19 cellular contexts compared by ENCODE assay signal in genomic region chr7:52500796-52501195, GRCh38.
DNase-seq lines count a peak whose midpoint lies in the region; ATAC-seq, FAIRE-seq and TF ChIP-seq lines count a peak whose summit lies in the region.
"Had no signal": no experiment of that assay in that cellular context is flagged by ENCODE, and none has a peak within 500 bp of the region (broad histone marks: within the 10 kb centered on the region; RNA-seq: fewer than 3 reads in every experiment).

No MANE protein-coding gene starts in this region.

- H3K4me1 ChIP-seq in keratinocyte (ENCODE audit: control insufficient read depth, extremely low read depth, insufficient read depth, low read length), result peaks cover 2% of the 10 kb centered on the region
- H3K4me1 ChIP-seq: adrenal gland, SJCRH30, vagina had no signal

- peak overlapping the region; percentile 30 for H2AFZ ChIP-seq in keratinocyte (ENCODE audit: control insufficient read depth, low read length)

- ATAC-seq in GM19328 (IDR thresholded peaks at IDR 0.05; ENCODE audit: unreplicated experiment), result no peak
- ATAC-seq: natural killer cell had no signal

- DNase-seq in D721Med (ENCODE audit: insufficient read length, low spot score) (no peak), MG63 (peak; percentile 17), WERI-Rb-1 (peak; percentile 10), keratinocyte (ENCODE audit: low read depth, low spot score) (peak; percentile 13), medulla oblongata (ENCODE audit: extremely low spot score) (no peak), NCI-H1048 (lab: John Stamatoyannopoulos, UW) (no peak)
- DNase-seq: activated B cell treated with CpG ODN at 0.5 μM for 24 hours; adrenal gland; AML-193; effector memory CD4-positive, alpha-beta T cell; hippocampal formation; natural killer cell; NCI-H1436 treated with DMSO at 0.1 percent for 48 hours; SJCRH30; stimulated activated CD8-positive, alpha-beta memory T cell treated with anti-CD3 and anti-CD28 coated beads, Interleukin-4, amount 100 ng/mL, for 48 hours had no signal

- no peaks in the 10 kb centered on the region for H4K20me1 ChIP-seq in keratinocyte (ENCODE audit: control insufficient read depth, extremely low read depth, insufficient read depth, low read length)

- H3K9me1 ChIP-seq in keratinocyte (ENCODE audit: control insufficient read depth, extremely low read depth, insufficient read depth, low read length), result no peaks in the 10 kb centered on the region

- peak; percentile 67 for FAIRE-seq in D721Med (lab: Jason Lieb, UNC)
- FAIRE-seq in keratinocyte (lab: Jason Lieb, UNC), result no peak
- FAIRE-seq: GM12891 had no signal

- peak overlapping the region; percentile 25 for H3K4me2 ChIP-seq in keratinocyte (ENCODE audit: control insufficient read depth, extremely low read depth, insufficient read depth, low read depth, low read length)
- H3K4me2 ChIP-seq: KMS-11 had no signal

- H3K79me2 ChIP-seq in keratinocyte (ENCODE audit: control insufficient read depth, insufficient read depth, low read length), result no peaks in the 10 kb centered on the region

- TF ChIP-seq CTCF in D721Med (IDR thresholded peaks at IDR 0.05; ENCODE audit: insufficient read depth, missing control alignments), result no peak
- TF ChIP-seq CTCF in WERI-Rb-1 (IDR thresholded peaks at IDR 0.05; ENCODE audit: low read depth, low read length), result no peak
- no peak for TF ChIP-seq CTCF in keratinocyte (optimal IDR thresholded peaks at IDR 0.05 in 1 of 3, IDR thresholded peaks at IDR 0.05 in 1 of 3, conservative IDR thresholded peaks at IDR 0.05 in 1 of 3; ENCODE audit: extremely low read depth in 1 of 3, insufficient read depth in 2 of 3, low read length in 3 of 3)

- H3K27me3 ChIP-seq in MG63 (no peaks in the 10 kb centered on the region), WERI-Rb-1 (ENCODE audit: insufficient read depth, low read depth, severe bottlenecking) (no peaks in the 10 kb centered on the region), keratinocyte (ENCODE audit: control insufficient read depth, extremely low read depth, insufficient read depth, low read length) (no peaks in the 10 kb centered on the region)
- H3K27me3 ChIP-seq: adrenal gland, vagina had no signal

- dilution Hi-C loops in keratinocyte (cut with MboI; ENCODE audit: extremely low pct_ligation_motif_present, low sequenced_read_pairs), result no loop called here

- no peaks in the 10 kb centered on the region for H3K9me3 ChIP-seq in MG63
- H3K9me3 ChIP-seq in WERI-Rb-1 (ENCODE audit: severe bottlenecking), result no peaks in the 10 kb centered on the region
- no peaks in the 10 kb centered on the region for H3K9me3 ChIP-seq in keratinocyte (ENCODE audit: control insufficient read depth, low read depth, low read length)
- H3K9me3 ChIP-seq: adrenal gland, SJCRH30, vagina had no signal

- H3K4me3 ChIP-seq in MG63 (no peak overlapping the region), WERI-Rb-1 (ENCODE audit: low read depth, low read length) (peak overlapping the region; percentile 18), keratinocyte (ENCODE audit: control insufficient read depth in 2 of 3, extremely low read depth in 1 of 3, insufficient read depth in 2 of 3, low read depth in 1 of 3, low read length in 3 of 3) (peak overlapping the region in 1 of 3 experiments; percentile 2)
- H3K4me3 ChIP-seq: adrenal gland, SJCRH30, vagina had no signal

- no peak overlapping the region for H3K9ac ChIP-seq in keratinocyte (ENCODE audit: control insufficient read depth, extremely low read depth, insufficient read depth, low read length)
- H3K9ac ChIP-seq: KMS-11 had no signal

- H3K27ac ChIP-seq in WERI-Rb-1, result peak overlapping the region; percentile 35
- H3K27ac ChIP-seq in keratinocyte (ENCODE audit: control insufficient read depth, insufficient read depth, low read length), result no peak overlapping the region
- H3K27ac ChIP-seq: adrenal gland, KMS-11, SJCRH30, vagina had no signal

- H3K36me3 ChIP-seq in MG63 (no peaks in the 10 kb centered on the region), WERI-Rb-1 (no peaks in the 10 kb centered on the region), keratinocyte (ENCODE audit: control insufficient read depth in 2 of 2, extremely low read depth in 1 of 2, insufficient read depth in 2 of 2, low read length in 2 of 2) (no peaks in the 10 kb centered on the region)
- H3K36me3 ChIP-seq: adrenal gland, SJCRH30, vagina had no signal

Comparison
In these comparisons a context has a peak if more than half of its experiments do, and no peak if none do; other contexts are left out.
1. DNase-seq: peak in MG63 (single experiment), WERI-Rb-1 (single experiment) and keratinocyte (single experiment); none in D721Med (single experiment), medulla oblongata (single experiment) and NCI-H1048 (single experiment).